ENCODE assay signal across 9 cellular contexts in genomic region chr20:32972181-32973076, GRCh38. TPM values are rescaled to one million over a fixed set of nuclear protein-coding genes. Genes with fewer than 3 reads are reported as not detected.
DNase-seq lines count a peak whose midpoint lies in the region; ATAC-seq and TF ChIP-seq lines count a peak whose summit lies in the region.
"Had no signal": no experiment of that assay in that cellular context is flagged by ENCODE, and none has a peak within 500 bp of the region (broad histone marks: within the 10 kb centered on the region; RNA-seq: fewer than 3 reads in every experiment).

No MANE protein-coding gene starts in this region.

- no TSS peak for BruUV-seq in Caco-2 (replicated peaks; lab: Mats Ljungman, UMichigan)

- CTCF ChIA-PET in GM10248 (lab: Yijun Ruan, JAX): interaction anchor here (0.9 to 1.1 kb wide), 3 partner anchors 10 to 320 kb away, joined by 3 to 4 read pairs (median 3); no protein-coding TSS in a partner anchor
- CTCF ChIA-PET in Caco-2 (lab: Charles Lee): no interaction called here

- H3K27ac Mint-ChIP-seq in GM23338 (no peak overlapping the region), Caco-2 (ENCODE audit: unreplicated experiment) (no peak overlapping the region)
- no peak overlapping the region for H3K27ac Mint-ChIP-seq in stimulated activated memory B cell treated with anti-CD40 and anti-IgM and Interleukin-4, amounts not matched to agents 10 μg/mL and 1 μg/mL and 100 μg/mL, for 72 hours

- peak; percentile 83 for DNase-seq in GM10248 (ENCODE audit: extremely low spot score)
- peak; percentile 13 for DNase-seq in GM23338 (ENCODE audit: low spot score)
- DNase-seq in NK-92 treated with Interleukin-12 subunit alpha and Interleukin-12 subunit beta, amount 100 ng/mL, for 24 hours (lab: John Stamatoyannopoulos, UW): peak; percentile 79
- peak; percentile 79 for DNase-seq in activated T-cell treated with anti-CD3 and anti-CD28 coated beads for 24 hours (ENCODE audit: low read depth)
- DNase-seq in right lobe of liver: no peak
- DNase-seq in Caco-2: no peak

- H3K79me2 ChIP-seq in GM23338 (replicated peaks; ENCODE audit: insufficient read depth): no peaks in the 10 kb centered on the region

- H3K4me2 ChIP-seq in GM23338: 0 out of 2 replicates have a peak overlapping the region, but pooled peaks have one; percentile 45

- no peak overlapping the region for H3K4me3 ChIP-seq in GM23338
- no peak overlapping the region for H3K4me3 ChIP-seq in right lobe of liver
- H3K4me3 ChIP-seq in Caco-2 (ENCODE audit: low read depth, low read length): no peak overlapping the region

- H3K27ac ChIP-seq in GM23338 (ENCODE audit: low read depth) (no peak overlapping the region), right lobe of liver (no peak overlapping the region)

- H3K9me2 ChIP-seq in GM23338 (ENCODE audit: insufficient read depth): no peaks in the 10 kb centered on the region

- H3K4me3 Mint-ChIP-seq in GM23338: no peak overlapping the region
- H3K4me3 Mint-ChIP-seq in stimulated activated memory B cell treated with anti-CD40 and anti-IgM and Interleukin-4, amounts not matched to agents 10 μg/mL and 1 μg/mL and 100 μg/mL, for 72 hours: peak overlapping the region; percentile 44
- H3K4me3 Mint-ChIP-seq in Caco-2 (ENCODE audit: unreplicated experiment): no peak overlapping the region

- intact Hi-C loops in right lobe of liver (cut with DNase I): no loop called here
- intact Hi-C loops in Caco-2 (cut with micrococcal nuclease; ENCODE audit: unreplicated experiment): no loop called here

- H3K4me1 ChIP-seq in GM23338 (ENCODE audit: insufficient read depth) (peaks cover 31% of the 10 kb centered on the region), right lobe of liver (no peaks in the 10 kb centered on the region), Caco-2 (0 out of 2 replicates have a peak, but pooled peaks cover 4% of the 10 kb centered on the region)

- H3K9me3 Mint-ChIP-seq in GM23338: peaks cover 8% of the 10 kb centered on the region
- H3K9me3 Mint-ChIP-seq in stimulated activated memory B cell treated with anti-CD40 and anti-IgM and Interleukin-4, amounts not matched to agents 10 μg/mL and 1 μg/mL and 100 μg/mL, for 72 hours: peaks cover 4% of the 10 kb centered on the region
- H3K9me3 Mint-ChIP-seq in Caco-2 (ENCODE audit: unreplicated experiment): no peaks in the 10 kb centered on the region

- H3K27me3 Mint-ChIP-seq in GM23338 (ENCODE audit: insufficient read depth, low read depth, poor library complexity) (peaks cover 10% of the 10 kb centered on the region), Caco-2 (ENCODE audit: insufficient read depth, unreplicated experiment) (peaks cover 3% of the 10 kb centered on the region)
- H3K27me3 Mint-ChIP-seq in stimulated activated memory B cell treated with anti-CD40 and anti-IgM and Interleukin-4, amounts not matched to agents 10 μg/mL and 1 μg/mL and 100 μg/mL, for 72 hours: no peaks in the 10 kb centered on the region

- 58% methylated on average over 2 of the region's 13 CpGs for WGBS in right lobe of liver (ENCODE audit: insufficient coverage, low coverage, low lambda C conversion rate, missing lambda C conversion rate)

- H4K20me1 ChIP-seq in GM23338 (replicated peaks; ENCODE audit: insufficient read depth): no peaks in the 10 kb centered on the region

- ATAC-seq in GM23338 (no peak; the same call in 1 of the 3 replicates), right lobe of liver (peak in 3 of 4 donors; percentile 30 to 51 (median 49)), HG03045 (IDR thresholded peaks at IDR 0.05; ENCODE audit: unreplicated experiment) (no peak)
- ATAC-seq in stimulated activated memory B cell treated with anti-CD40 and anti-IgM and Interleukin-4, amounts not matched to agents 10 μg/mL and 1 μg/mL and 100 μg/mL, for 72 hours: peak; percentile 97

- H3K27me3 ChIP-seq in GM23338 (ENCODE audit: insufficient read depth) (no peaks in the 10 kb centered on the region), right lobe of liver (no peaks in the 10 kb centered on the region), Caco-2 (replicated peaks; ENCODE audit: control insufficient read depth, insufficient read depth, low read length) (no peaks in the 10 kb centered on the region)

- H3K36me3 Mint-ChIP-seq in GM23338 (ENCODE audit: low read depth) (0 out of 3 replicates have a peak, but pooled peaks cover 3% of the 10 kb centered on the region), Caco-2 (ENCODE audit: insufficient read depth, unreplicated experiment) (no peaks in the 10 kb centered on the region)
- peaks cover 6% of the 10 kb centered on the region for H3K36me3 Mint-ChIP-seq in stimulated activated memory B cell treated with anti-CD40 and anti-IgM and Interleukin-4, amounts not matched to agents 10 μg/mL and 1 μg/mL and 100 μg/mL, for 72 hours

- POLR2A ChIA-PET in GM10248 (lab: Yijun Ruan, JAX): no interaction called here
- POLR2A ChIA-PET in Caco-2 (lab: Charles Lee): no interaction called here

- TF ChIP-seq CTCF in GM10248 (IDR thresholded peaks at IDR 0.05; ENCODE audit: control extremely low read depth, extremely low read depth, low read depth, missing control alignments): no peak
- TF ChIP-seq CTCF in GM23338 (conservative IDR thresholded peaks at IDR 0.05; ENCODE audit: low read depth in 2 of 2): no peak
- TF ChIP-seq CTCF in right lobe of liver (IDR thresholded peaks at IDR 0.05): no peak
- no peak for TF ChIP-seq CTCF in Caco-2 (IDR thresholded peaks at IDR 0.05; ENCODE audit: insufficient read depth in 1 of 2, low read depth in 1 of 2, low read length in 1 of 2, severe bottlenecking in 1 of 2, unreplicated experiment in 1 of 2)

- no peak for TF ChIP-seq POLR2A in right lobe of liver (IDR thresholded peaks at IDR 0.05)

- H2AFZ ChIP-seq in GM23338: peak overlapping the region; percentile 99

- peaks cover 6% of the 10 kb centered on the region for H3K4me1 Mint-ChIP-seq in GM23338
- peaks cover 32% of the 10 kb centered on the region for H3K4me1 Mint-ChIP-seq in stimulated activated memory B cell treated with anti-CD40 and anti-IgM and Interleukin-4, amounts not matched to agents 10 μg/mL and 1 μg/mL and 100 μg/mL, for 72 hours
- peaks cover 10% of the 10 kb centered on the region for H3K4me1 Mint-ChIP-seq in Caco-2 (ENCODE audit: low read depth, unreplicated experiment)

- no peaks in the 10 kb centered on the region for H3K36me3 ChIP-seq in GM23338 (ENCODE audit: insufficient read depth)
- no peaks in the 10 kb centered on the region for H3K36me3 ChIP-seq in right lobe of liver
- H3K36me3 ChIP-seq in Caco-2 (ENCODE audit: control insufficient read depth, insufficient read depth, low read length): no peaks in the 10 kb centered on the region

- 0 out of 2 replicates have a peak, but pooled peaks cover 10% of the 10 kb centered on the region for H3F3A ChIP-seq in GM23338 (replicated peaks; ENCODE audit: low read depth)

- H3K9me3 ChIP-seq in right lobe of liver: no peaks in the 10 kb centered on the region
- peaks cover 14% of the 10 kb centered on the region; the same call in 1 of the 2 replicates for H3K9me3 ChIP-seq in Caco-2

TF ChIP-seq in GM23338, 12 proteins besides CTCF, POLR2A, EP300 and RAD21:
- TF ChIP-seq ZNF331 (CRISPR knock-in tag; IDR thresholded peaks at IDR 0.05; ENCODE audit: low read depth) (no peak), NANOG (IDR thresholded peaks at IDR 0.05; ENCODE audit: borderline replicate concordance) (no peak), ETS1 (IDR thresholded peaks at IDR 0.05) (no peak), REST (IDR thresholded peaks at IDR 0.05; ENCODE audit: unreplicated experiment) (no peak)

RNA-seq across cellular contexts. Expression of gene SUN5, which starts 31.8 kb away (rescaled TPM):
- not detected in 2 replicates for total RNA-seq in GM23338 (2014; rRNA removed; shearing (Covaris generic))
- polyA plus RNA-seq in GM23338 (2016; fragmentation: Nextera tagmentation; extraction: Ambion mirVana): not detected in 2 replicates
- not detected for total RNA-seq in right lobe of liver
- not detected in 2 replicates for total RNA-seq in Caco-2 (2022)
- total RNA-seq: fibroblast of villous mesenchyme had no signal

RNA-seq across cellular contexts. Expression of gene BPIFB2, which starts 35.1 kb away (rescaled TPM):
- not detected in 2 replicates for total RNA-seq in GM23338 (2014; rRNA removed; shearing (Covaris generic))
- not detected in 2 replicates for polyA plus RNA-seq in GM23338 (2016; fragmentation: Nextera tagmentation; extraction: Ambion mirVana)
- total RNA-seq in right lobe of liver: under 1 TPM in 1 of 6 experiments, not detected in 5; 0.12 TPM
- total RNA-seq in Caco-2 (2022): not detected in 2 replicates
- total RNA-seq: fibroblast of villous mesenchyme had no signal

RNA-seq across cellular contexts. Expression of gene BPIFB6, which starts 59.0 kb away (rescaled TPM):
- not detected in 2 replicates for total RNA-seq in GM23338 (2014; rRNA removed; shearing (Covaris generic))
- not detected in 2 replicates for polyA plus RNA-seq in GM23338 (2016; fragmentation: Nextera tagmentation; extraction: Ambion mirVana)
- not detected for total RNA-seq in right lobe of liver
- not detected in 2 replicates for total RNA-seq in Caco-2 (2022)
- total RNA-seq: fibroblast of villous mesenchyme had no signal

Comparison
In these comparisons a context has a peak if more than half of its experiments do, and no peak if none do; other contexts are left out.
1. DNase-seq: peak in GM10248 (single experiment), GM23338 (single experiment), NK-92 treated with Interleukin-12 subunit alpha and Interleukin-12 subunit beta, amount 100 ng/mL, for 24 hours (single experiment) and activated T-cell treated with anti-CD3 and anti-CD28 coated beads for 24 hours (single experiment); none in right lobe of liver (0 of 3) and Caco-2 (0 of 2).
2. ATAC-seq: peak in right lobe of liver (3 of 4) and stimulated activated memory B cell treated with anti-CD40 and anti-IgM and Interleukin-4, amounts not matched to agents 10 μg/mL and 1 μg/mL and 100 μg/mL, for 72 hours (single experiment); none in GM23338 (single experiment) and HG03045 (single experiment).